ENCODE assay signal across 8 cellular contexts in the genomic region with DNA sequence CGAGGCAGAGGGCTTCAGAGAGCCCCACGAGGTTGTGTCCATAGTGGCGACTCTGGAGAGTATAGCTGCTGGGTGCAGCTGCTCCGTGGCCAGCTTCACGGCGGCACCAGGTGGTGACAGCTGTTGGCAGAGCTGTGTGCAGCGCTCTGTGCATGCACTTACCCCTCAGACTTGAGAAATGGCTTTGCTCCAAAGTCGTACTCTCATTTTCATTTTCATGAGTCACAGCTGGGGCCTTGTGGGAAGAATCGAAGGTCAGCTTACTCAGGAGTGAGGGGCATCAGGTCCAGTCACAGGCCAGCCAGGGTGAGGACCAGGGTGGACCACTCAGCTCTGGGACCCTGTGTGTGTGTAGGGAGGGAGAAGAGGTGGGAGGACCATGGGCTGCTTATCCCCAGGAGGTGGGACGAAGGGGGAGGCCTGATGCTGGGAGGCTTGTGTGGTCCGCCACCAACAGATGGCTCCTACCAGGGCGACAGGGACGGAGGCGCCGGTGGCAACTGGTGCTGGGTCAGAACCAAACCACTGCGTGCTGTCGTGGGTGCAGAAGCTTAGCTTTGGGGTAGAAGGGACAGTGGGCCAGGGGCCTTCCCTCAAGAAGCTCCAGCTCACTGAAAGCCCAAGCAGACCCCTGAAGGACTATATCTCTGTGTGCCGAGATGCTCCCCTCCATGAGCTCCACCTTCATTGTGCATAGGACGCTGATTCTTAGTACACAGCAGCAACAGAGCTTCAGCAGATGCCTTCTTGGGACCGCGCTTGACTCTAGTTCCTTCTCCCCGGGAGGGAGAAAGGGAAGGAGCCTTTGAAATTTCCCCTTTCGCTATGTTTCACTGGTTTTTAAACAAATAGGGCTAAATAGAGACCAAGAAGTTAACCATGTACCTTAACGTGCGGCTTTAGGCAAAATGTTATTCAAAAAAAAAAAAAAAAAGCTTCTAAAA.
DNase-seq lines count a peak whose midpoint lies in the region; ATAC-seq and TF ChIP-seq lines count a peak whose summit lies in the region.

No MANE protein-coding gene starts in this region.

- DNase-seq in central memory CD8-positive, alpha-beta T cell (ENCODE audit: low spot score in 2 of 2): no peak
- DNase-seq in skeletal muscle cell (ENCODE audit: low read depth) (peak; percentile 43), ascending aorta (ENCODE audit: low spot score in 2 of 2) (no peak), osteocyte (ENCODE audit: extremely low spot score, unreplicated experiment) (no peak), Kasumi-1 (lab: John Stamatoyannopoulos, UW) (no peak)

- peaks cover 0 to 7% of the 10 kb centered on the region in 2 donors for H3K36me3 ChIP-seq in ascending aorta

- no peaks in the 10 kb centered on the region for H3K27me3 ChIP-seq in ascending aorta

- no peaks in the 10 kb centered on the region for H3K27me3 Mint-ChIP-seq in central memory CD8-positive, alpha-beta T cell
- H3K27me3 Mint-ChIP-seq in osteocyte (ENCODE audit: unreplicated experiment): no peaks in the 10 kb centered on the region

- H3K36me3 Mint-ChIP-seq in central memory CD8-positive, alpha-beta T cell (ENCODE audit: insufficient read depth): peaks cover 24% of the 10 kb centered on the region
- peaks cover 3% of the 10 kb centered on the region for H3K36me3 Mint-ChIP-seq in osteocyte (ENCODE audit: unreplicated experiment)

- ATAC-seq in GM18499 (IDR thresholded peaks at IDR 0.05; ENCODE audit: insufficient read depth, unreplicated experiment): peak; percentile 36
- ATAC-seq in GM21390 (IDR thresholded peaks at IDR 0.05; ENCODE audit: unreplicated experiment): peak; percentile 49
- ATAC-seq in HG03558 (IDR thresholded peaks at IDR 0.05; ENCODE audit: extremely low read depth, unreplicated experiment): peak; percentile 33
- no peak for ATAC-seq in central memory CD8-positive, alpha-beta T cell (replicated peaks; ENCODE audit: extremely low read depth, poor library complexity, severe bottlenecking)

- TF ChIP-seq CTCF in ascending aorta (IDR thresholded peaks at IDR 0.05): no peak
- TF ChIP-seq CTCF in osteocyte (IDR thresholded peaks at IDR 0.05): no peak

- H3K27ac Mint-ChIP-seq in central memory CD8-positive, alpha-beta T cell (ENCODE audit: low read depth): peak overlapping the region; percentile 90
- H3K27ac Mint-ChIP-seq in osteocyte (ENCODE audit: unreplicated experiment): no peak overlapping the region

- H3K27ac ChIP-seq in ascending aorta: no peak overlapping the region

- intact Hi-C loops in ascending aorta (cut with DNase I): no loop called here

- no peak overlapping the region for H3K4me3 ChIP-seq in skeletal muscle cell (ENCODE audit: low read depth, low read length)
- H3K4me3 ChIP-seq in ascending aorta: no peak overlapping the region

- H3K9me3 ChIP-seq in ascending aorta: no peaks in the 10 kb centered on the region

- H3K9me3 Mint-ChIP-seq in central memory CD8-positive, alpha-beta T cell: no peaks in the 10 kb centered on the region
- H3K9me3 Mint-ChIP-seq in osteocyte (ENCODE audit: unreplicated experiment): no peaks in the 10 kb centered on the region

- H3K4me1 ChIP-seq in ascending aorta: peaks cover 0 to 4% of the 10 kb centered on the region in 2 donors

- peaks cover 52% of the 10 kb centered on the region for H3K4me1 Mint-ChIP-seq in central memory CD8-positive, alpha-beta T cell
- no peaks in the 10 kb centered on the region for H3K4me1 Mint-ChIP-seq in osteocyte (ENCODE audit: unreplicated experiment)

- H3K4me3 Mint-ChIP-seq in central memory CD8-positive, alpha-beta T cell: peak overlapping the region; percentile 29
- H3K4me3 Mint-ChIP-seq in osteocyte (ENCODE audit: unreplicated experiment): no peak overlapping the region
